ENCODE assay signal across 10 cellular contexts in the genomic region with DNA sequence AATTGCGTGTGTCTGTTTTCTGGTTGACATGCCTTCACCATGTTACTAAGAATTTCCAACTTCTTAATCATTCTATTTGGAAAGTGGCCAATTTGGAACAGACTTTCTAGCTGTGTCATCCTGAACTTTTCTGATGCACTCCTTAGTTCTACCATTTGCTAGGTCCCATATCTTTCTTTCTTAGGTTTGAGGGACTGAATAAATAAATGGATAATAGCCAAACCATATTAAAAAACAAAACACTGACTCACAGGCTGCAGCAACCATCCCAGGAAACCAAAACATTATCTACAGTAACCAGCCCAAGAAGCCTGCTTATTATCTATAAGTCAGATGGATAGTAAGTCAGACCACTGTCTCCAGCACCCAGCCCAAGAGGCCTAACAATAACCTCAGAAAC. TPM values are rescaled to one million over a fixed set of nuclear protein-coding genes. Genes with fewer than 3 reads are reported as not detected.
A peak's percentile ranks its signal among the peaks of the same experiment; 100 is the strongest.
DNase-seq lines count a peak whose midpoint lies in the region; ATAC-seq, FAIRE-seq and TF ChIP-seq lines count a peak whose summit lies in the region.
"Had no signal": no experiment of that assay in that cellular context is flagged by ENCODE, and none has a peak within 500 bp of the region (broad histone marks: within the 10 kb centered on the region; RNA-seq: fewer than 3 reads in every experiment).

No MANE protein-coding gene starts in this region.

- H3K27ac ChIP-seq in rectal smooth muscle tissue (ENCODE audit: low read depth, low read length): peak overlapping the region; percentile 27

- H3K4me3 ChIP-seq in epithelial cell of proximal tubule (ENCODE audit: low read depth, low read length) (no peak overlapping the region), rectal smooth muscle tissue (ENCODE audit: low read length) (no peak overlapping the region)

- ATAC-seq in HG03135 (IDR thresholded peaks at IDR 0.05; ENCODE audit: unreplicated experiment) (no peak), GM21381 (IDR thresholded peaks at IDR 0.05; ENCODE audit: unreplicated experiment) (no peak)

- no peak for TF ChIP-seq CTCF in epithelial cell of proximal tubule (conservative IDR thresholded peaks at IDR 0.05; ENCODE audit: low read depth, low read length)

- H3K27me3 ChIP-seq in rectal smooth muscle tissue (ENCODE audit: control insufficient read depth, insufficient read depth, low read length): no peaks in the 10 kb centered on the region

- DNase-seq in COLO829 (ENCODE audit: low spot score) (peak; percentile 33), RCC 7860 (ENCODE audit: low spot score) (peak; percentile 90), epithelial cell of proximal tubule (ENCODE audit: low read depth) (peak; percentile 66), T-helper 9 cell (no peak), NCI-H128 (lab: John Stamatoyannopoulos, UW; ENCODE audit: unreplicated experiment) (no peak)
- DNase-seq: DND-41, nucleus accumbens had no signal

- FAIRE-seq in RCC 7860 (lab: Jason Lieb, UNC): peak; percentile 89

- no peaks in the 10 kb centered on the region for H3K36me3 ChIP-seq in rectal smooth muscle tissue (ENCODE audit: control insufficient read depth, insufficient read depth, low read length)

- no peak overlapping the region for H3K9ac ChIP-seq in rectal smooth muscle tissue (ENCODE audit: low read length)

- peaks cover 9% of the 10 kb centered on the region for H3K4me1 ChIP-seq in rectal smooth muscle tissue (ENCODE audit: control insufficient read depth, insufficient read depth, low read length)

RNA-seq across cellular contexts. Expression of gene PLET1, which starts 57.5 kb away (rescaled TPM):
- total RNA-seq in epithelial cell of proximal tubule: not detected in 2 replicates

Comparison
In these comparisons a context has a peak if more than half of its experiments do, and no peak if none do; other contexts are left out.
1. DNase-seq: peak in COLO829 (single experiment), RCC 7860 (single experiment) and epithelial cell of proximal tubule (single experiment); none in T-helper 9 cell (single experiment) and NCI-H128 (single experiment).